ENCODE assay signal across 12 cellular contexts in the genomic region with DNA sequence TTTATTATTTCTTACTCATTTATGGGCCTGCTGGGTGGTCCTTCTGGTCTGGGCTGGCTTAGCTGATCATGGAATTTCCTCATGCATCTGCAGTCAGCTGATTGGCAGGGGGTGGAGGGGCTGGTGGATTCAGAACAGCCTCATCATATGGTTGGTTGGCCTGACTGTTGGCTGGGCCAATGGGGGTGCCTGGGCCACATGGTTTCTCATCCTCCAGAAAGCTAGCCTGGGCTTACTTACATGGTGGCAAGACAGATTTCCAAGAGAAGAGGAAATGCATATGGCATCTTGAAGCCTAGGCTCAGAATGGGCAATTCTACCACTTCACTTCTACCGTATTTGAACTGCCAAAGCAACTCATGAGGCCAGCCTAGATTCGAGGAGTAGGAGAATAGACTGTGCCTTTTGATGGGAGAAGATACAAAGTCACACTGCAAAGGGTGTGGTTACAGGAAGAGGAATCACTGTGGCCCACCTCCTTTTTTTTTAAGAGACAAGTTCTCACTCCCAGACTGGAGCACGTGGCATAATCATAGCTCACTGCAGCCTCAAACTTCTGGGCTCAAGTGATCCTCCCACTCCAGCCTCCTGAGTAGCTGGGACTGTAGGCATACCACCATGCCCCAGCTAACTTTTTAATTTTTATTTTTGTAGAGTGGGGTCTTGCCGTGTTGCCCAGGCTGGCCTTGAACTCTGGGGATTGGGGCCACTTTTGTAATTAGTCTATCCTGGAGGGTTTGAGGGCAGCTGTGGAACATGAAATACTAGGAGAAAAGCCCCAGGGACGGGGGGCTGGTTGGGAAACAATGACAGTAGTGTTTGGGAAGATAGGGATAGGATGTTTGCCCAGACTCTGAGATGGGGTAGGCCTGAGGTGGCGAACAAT. TPM values are rescaled to one million over a fixed set of nuclear protein-coding genes. Genes with fewer than 3 reads are reported as not detected.
DNase-seq lines count a peak whose midpoint lies in the region; ATAC-seq and TF ChIP-seq lines count a peak whose summit lies in the region.
"Had no signal": no experiment of that assay in that cellular context is flagged by ENCODE, and none has a peak within 500 bp of the region (broad histone marks: within the 10 kb centered on the region; RNA-seq: fewer than 3 reads in every experiment).

No MANE protein-coding gene starts in this region.

- H3K18ac ChIP-seq in mesenchymal stem cell (ENCODE audit: low read depth in 1 of 2, low read length in 2 of 2): peak overlapping the region; percentile 63 to 79

- H3K4me2 ChIP-seq in mesenchymal stem cell (ENCODE audit: low read length, poor library complexity, severe bottlenecking): no peak overlapping the region

- H3K9me3 ChIP-seq in adrenal gland (replicated peaks in 1 of 3) (no peaks in the 10 kb centered on the region), mesenchymal stem cell (ENCODE audit: control insufficient read depth, low read length) (no peaks in the 10 kb centered on the region), tibial nerve (no peaks in the 10 kb centered on the region)
- H3K9me3 ChIP-seq: ovary had no signal

- TF ChIP-seq POLR2A in adrenal gland (IDR thresholded peaks at IDR 0.05): no peak
- TF ChIP-seq POLR2A in tibial nerve (IDR thresholded peaks at IDR 0.05): no peak

- H3K4me1 ChIP-seq in adrenal gland (replicated peaks in 1 of 2) (peaks cover 12 to 26% of the 10 kb centered on the region in 2 donors), mesenchymal stem cell (ENCODE audit: control insufficient read depth, insufficient read depth, low read depth, low read length) (peaks cover 8% of the 10 kb centered on the region), tibial nerve (peaks cover 0 to 69% (median 25%) of the 10 kb centered on the region in 4 donors)

- peaks cover 45% of the 10 kb centered on the region for H3K4me1 Mint-ChIP-seq in activated naive CD4-positive, alpha-beta T cell treated with anti-CD3 and anti-CD28 coated beads, Interleukin-2, amount 10 ng/mL, durations not matched to agents 7 days and 5 days

- peak overlapping the region in 3 of 5 donors; percentile 13 to 80 (median 69) for H3K27ac ChIP-seq in adrenal gland
- H3K27ac ChIP-seq in mesenchymal stem cell (ENCODE audit: low read length, poor library complexity, severe bottlenecking): no peak overlapping the region
- H3K27ac ChIP-seq in tibial nerve: peak overlapping the region in 3 of 4 donors; percentile 48 to 83 (median 80)

- H2BK15ac ChIP-seq in mesenchymal stem cell (ENCODE audit: low read depth, poor library complexity, severe bottlenecking): peak overlapping the region; percentile 66

- H2AFZ ChIP-seq in mesenchymal stem cell (ENCODE audit: low read depth, low read length): no peak overlapping the region

- intact Hi-C loops in adrenal gland (cut with DNase I): loop anchor here in 1 of 2 donors (10.0 kb wide), 1 partner anchor 178 kb away; the partner anchor contains the start of gene PANK2

- TF ChIP-seq CTCF in adrenal gland (IDR thresholded peaks at IDR 0.05): no peak
- TF ChIP-seq CTCF in tibial nerve (IDR thresholded peaks at IDR 0.05): no peak

- no peaks in the 10 kb centered on the region for H3K36me3 ChIP-seq in adrenal gland (replicated peaks in 1 of 2)
- no peaks in the 10 kb centered on the region for H3K36me3 ChIP-seq in mesenchymal stem cell (ENCODE audit: control insufficient read depth in 1 of 2, insufficient read depth in 2 of 2, low read depth in 1 of 2, low read length in 2 of 2)
- H3K36me3 ChIP-seq in tibial nerve: no peaks in the 10 kb centered on the region
- H3K36me3 ChIP-seq: ovary had no signal

- no peaks in the 10 kb centered on the region for H3K27me3 Mint-ChIP-seq in activated naive CD4-positive, alpha-beta T cell treated with anti-CD3 and anti-CD28 coated beads, Interleukin-2, amount 10 ng/mL, durations not matched to agents 7 days and 5 days
- H3K27me3 Mint-ChIP-seq: activated naive CD8-positive, alpha-beta T cell treated with anti-CD3 and anti-CD28 coated beads, Interleukin-2, amount 10 ng/mL, durations not matched to agents 7 days and 5 days had no signal

- no peak for TF ChIP-seq EP300 in tibial nerve (IDR thresholded peaks at IDR 0.05)

- no peaks in the 10 kb centered on the region for H3K9me3 Mint-ChIP-seq in activated naive CD4-positive, alpha-beta T cell treated with anti-CD3 and anti-CD28 coated beads, Interleukin-2, amount 10 ng/mL, durations not matched to agents 7 days and 5 days
- peaks cover 0 to 5% of the 10 kb centered on the region in 2 donors for H3K9me3 Mint-ChIP-seq in activated naive CD4-positive, alpha-beta T cell treated with anti-CD3 and anti-CD28 coated beads, Interleukin-2, amount 50 U/mL, for 72 hours
- H3K9me3 Mint-ChIP-seq: activated naive CD8-positive, alpha-beta T cell treated with anti-CD3 and anti-CD28 coated beads, Interleukin-2, amount 10 ng/mL, durations not matched to agents 7 days and 5 days had no signal

- peak overlapping the region; percentile 94 to 97 for H3K4ac ChIP-seq in mesenchymal stem cell (ENCODE audit: low read depth in 1 of 2, low read length in 2 of 2)

- H2AK5ac ChIP-seq in mesenchymal stem cell (ENCODE audit: low read length, severe bottlenecking): no peak overlapping the region

- CTCF ChIA-PET in activated naive CD4-positive, alpha-beta T cell treated with anti-CD3 and anti-CD28 coated beads, Interleukin-2, amount 10 ng/mL, durations not matched to agents 7 days and 5 days (lab: Charles Lee): interaction anchor here (1.4 kb wide), 1 partner anchor 9 kb away, joined by 4 read pairs; no protein-coding TSS in a partner anchor

- no peak overlapping the region for H3K23ac ChIP-seq in mesenchymal stem cell (ENCODE audit: low read length in 2 of 2)

- no peak overlapping the region for H2BK5ac ChIP-seq in mesenchymal stem cell (ENCODE audit: low read depth, low read length, poor library complexity, severe bottlenecking)

- H3K27me3 ChIP-seq in adrenal gland (no peaks in the 10 kb centered on the region), mesenchymal stem cell (ENCODE audit: control insufficient read depth in 1 of 2, insufficient read depth in 1 of 2, low read length in 2 of 2) (no peaks in the 10 kb centered on the region), tibial nerve (no peaks in the 10 kb centered on the region)
- H3K27me3 ChIP-seq: ovary had no signal

- 63 to 71% (median 70%) methylated on average over 6 of the region's 6 CpGs for WGBS in adrenal gland, 4 donors
- 73% methylated on average over 6 of the region's 6 CpGs for WGBS in mesenchymal stem cell
- 60 to 64% methylated on average over 6 of the region's 6 CpGs for WGBS in tibial nerve, 2 donors

- peak overlapping the region; percentile 93 for H3K9ac ChIP-seq in mesenchymal stem cell (ENCODE audit: low read length)

- no peaks in the 10 kb centered on the region for H3K79me1 ChIP-seq in mesenchymal stem cell (replicated peaks; ENCODE audit: low read length, poor library complexity, severe bottlenecking)

- H3K14ac ChIP-seq in mesenchymal stem cell (ENCODE audit: low read length in 2 of 2): peak overlapping the region in 1 of 2 experiments; percentile 61

- H2BK120ac ChIP-seq in mesenchymal stem cell (ENCODE audit: low read depth, low read length): peak overlapping the region; percentile 69

- peak overlapping the region; percentile 93 to 99 for H2BK12ac ChIP-seq in mesenchymal stem cell (ENCODE audit: low read length in 2 of 2)

- H3K36me3 Mint-ChIP-seq in activated naive CD4-positive, alpha-beta T cell treated with anti-CD3 and anti-CD28 coated beads, Interleukin-2, amount 10 ng/mL, durations not matched to agents 7 days and 5 days: no peaks in the 10 kb centered on the region
- no peaks in the 10 kb centered on the region for H3K36me3 Mint-ChIP-seq in activated naive CD4-positive, alpha-beta T cell treated with anti-CD3 and anti-CD28 coated beads, Interleukin-2, amount 50 U/mL, for 72 hours
- H3K36me3 Mint-ChIP-seq: activated naive CD8-positive, alpha-beta T cell treated with anti-CD3 and anti-CD28 coated beads, Interleukin-2, amount 10 ng/mL, durations not matched to agents 7 days and 5 days had no signal

- H3K27ac Mint-ChIP-seq in activated naive CD4-positive, alpha-beta T cell treated with anti-CD3 and anti-CD28 coated beads, Interleukin-2, amount 10 ng/mL, durations not matched to agents 7 days and 5 days: peak overlapping the region; percentile 21
- peak overlapping the region in 1 of 2 donors; percentile 38 for H3K27ac Mint-ChIP-seq in activated naive CD4-positive, alpha-beta T cell treated with anti-CD3 and anti-CD28 coated beads, Interleukin-2, amount 50 U/mL, for 72 hours
- H3K27ac Mint-ChIP-seq: activated naive CD8-positive, alpha-beta T cell treated with anti-CD3 and anti-CD28 coated beads, Interleukin-2, amount 10 ng/mL, durations not matched to agents 7 days and 5 days had no signal

- H3K4me3 Mint-ChIP-seq in activated naive CD4-positive, alpha-beta T cell treated with anti-CD3 and anti-CD28 coated beads, Interleukin-2, amount 10 ng/mL, durations not matched to agents 7 days and 5 days: no peak overlapping the region
- H3K4me3 Mint-ChIP-seq: activated naive CD8-positive, alpha-beta T cell treated with anti-CD3 and anti-CD28 coated beads, Interleukin-2, amount 10 ng/mL, durations not matched to agents 7 days and 5 days had no signal

- no peak for ATAC-seq in activated naive CD4-positive, alpha-beta T cell treated with anti-CD3 and anti-CD28 coated beads, Interleukin-2, amount 50 U/mL, for 72 hours

- H3K4me3 ChIP-seq in adrenal gland: no peak overlapping the region
- H3K4me3 ChIP-seq in mesenchymal stem cell (ENCODE audit: insufficient read depth in 1 of 2, low read depth in 1 of 2, low read length in 2 of 2): no peak overlapping the region
- H3K4me3 ChIP-seq in tibial nerve: no peak overlapping the region
- H3K4me3 ChIP-seq: ovary had no signal

- DNase-seq in activated naive CD4-positive, alpha-beta T cell treated with anti-CD3 and anti-CD28 coated beads, Interleukin-2, amount 10 ng/mL, durations not matched to agents 7 days and 5 days: no peak
- no peak for DNase-seq in activated naive CD4-positive, alpha-beta T cell treated with anti-CD3 and anti-CD28 coated beads, Interleukin-2, amount 50 U/mL, for 72 hours (ENCODE audit: low spot score in 2 of 2)
- DNase-seq in adrenal gland (no peak), mesenchymal stem cell (no peak), tibial nerve (ENCODE audit: low spot score in 2 of 2) (no peak), OCI-M2 (lab: John Stamatoyannopoulos, UW; ENCODE audit: unreplicated experiment) (no peak), AML-193 (lab: John Stamatoyannopoulos, UW) (no peak), NCI-H2227 treated with DMSO at 0.1 percent for 48 hours (lab: John Stamatoyannopoulos, UW) (no peak)
- DNase-seq: activated naive CD8-positive, alpha-beta T cell treated with anti-CD3 and anti-CD28 coated beads, Interleukin-2, amount 10 ng/mL, durations not matched to agents 7 days and 5 days; effector CD8-positive, alpha-beta T cell; ovary; stimulated activated CD4-positive, alpha-beta T cell treated with anti-CD3 and anti-CD28 coated beads, Interleukin-2, amount 100 ng/mL, for 48 hours had no signal

- H4K91ac ChIP-seq in mesenchymal stem cell (ENCODE audit: low read length): peak overlapping the region; percentile 62

- peak overlapping the region; percentile 91 for H4K8ac ChIP-seq in mesenchymal stem cell (ENCODE audit: low read length)

RNA-seq across cellular contexts. Expression of gene RNF24, which starts 47.6 kb away (rescaled TPM):
- total RNA-seq in activated naive CD4-positive, alpha-beta T cell treated with anti-CD3 and anti-CD28 coated beads, Interleukin-2, amount 50 U/mL, for 72 hours: 10 to 100 TPM in 1 of 2 donors, 1 to 10 TPM in 1; 6.1 to 21.6 TPM
- 10 to 100 TPM; 16.7 to 30.0 (median 25.8) TPM for total RNA-seq in adrenal gland
- 1 to 10 TPM; 6.7 to 7.5 (median 7.2) TPM for polyA plus RNA-seq in adrenal gland
- 57.4 TPM for polyA plus RNA-seq in mesenchymal stem cell (2013, experiment 1 of 2)
- polyA plus RNA-seq in mesenchymal stem cell (2013, experiment 2 of 2): 56.4 TPM
- 10 to 100 TPM; 17.0 to 25.5 (median 19.6) TPM for total RNA-seq in tibial nerve
